ENCODE assay signal across 8 cellular contexts in genomic region chr17:44220211-44221071, GRCh38.
A peak's percentile ranks its signal among the peaks of the same experiment; 100 is the strongest.
DNase-seq lines count a peak whose midpoint lies in the region; TF ChIP-seq lines count a peak whose summit lies in the region.

No MANE protein-coding gene starts in this region.

- DNase-seq in GM10266 (ENCODE audit: extremely low spot score) (peak; percentile 78), T-helper 2 cell (peak in 3 of 5 experiments; percentile 51 to 73 (median 58)), brain microvascular endothelial cell (no peak), COLO829 (ENCODE audit: low spot score) (no peak), NCI-H774 (lab: John Stamatoyannopoulos, UW) (no peak)

- TF ChIP-seq CTCF in GM10266 (IDR thresholded peaks at IDR 0.05; ENCODE audit: control insufficient read depth, insufficient read depth, low read depth, missing control alignments) (peak; percentile 17), brain microvascular endothelial cell (IDR thresholded peaks at IDR 0.05; ENCODE audit: low read depth, low read length, missing control alignments) (no peak)

- peak overlapping the region; percentile 98 for H3K9ac ChIP-seq in HUES6 (ENCODE audit: low read length)

- H3K27me3 ChIP-seq in HUES6 (ENCODE audit: control insufficient read depth, insufficient read depth, low read length) (no peaks in the 10 kb centered on the region), brain microvascular endothelial cell (replicated peaks) (no peaks in the 10 kb centered on the region)

- peak overlapping the region; percentile 98 for H3K27ac ChIP-seq in HUES6 (ENCODE audit: low read depth, low read length)
- H3K27ac ChIP-seq in brain microvascular endothelial cell: peak overlapping the region; percentile 74
- H3K27ac ChIP-seq in skin epidermis: peak overlapping the region; percentile 96 to 100 (median 99)

- H3K4me1 ChIP-seq in HUES6 (ENCODE audit: control insufficient read depth, insufficient read depth, low read length): peaks cover 18% of the 10 kb centered on the region

- H3K9me3 ChIP-seq in HUES6 (ENCODE audit: control insufficient read depth, insufficient read depth, low read depth, low read length) (no peaks in the 10 kb centered on the region), iPS-18c (ENCODE audit: control insufficient read depth, insufficient read depth, low read length) (no peaks in the 10 kb centered on the region)

- H3K36me3 ChIP-seq in HUES6 (ENCODE audit: control insufficient read depth, insufficient read depth, low read length): peaks cover 18% of the 10 kb centered on the region
- H3K36me3 ChIP-seq in brain microvascular endothelial cell (replicated peaks): peaks cover 18% of the 10 kb centered on the region

- peak overlapping the region; percentile 78 for H3K4me3 ChIP-seq in HUES6 (ENCODE audit: low read depth, low read length)
- peak overlapping the region; percentile 82 for H3K4me3 ChIP-seq in brain microvascular endothelial cell (ENCODE audit: low read depth, low read length)
- H3K4me3 ChIP-seq in iPS-18c (ENCODE audit: insufficient read depth, low read depth, low read length): peak overlapping the region; percentile 86
- peak overlapping the region; percentile 76 to 94 (median 87) for H3K4me3 ChIP-seq in skin epidermis

- in situ Hi-C loops in brain microvascular endothelial cell (cut with HindIII; ENCODE audit: low pct_ligation_motif_present, low sequenced_read_pairs): no loop called here

Comparison
In these comparisons a context has a peak if more than half of its experiments do, and no peak if none do; other contexts are left out.
1. DNase-seq: peak in GM10266 (single experiment) and T-helper 2 cell (3 of 5); none in brain microvascular endothelial cell (single experiment), COLO829 (single experiment) and NCI-H774 (single experiment).
2. Peak in every context shown above with its lines, with median percentiles within 50 percentile points of each other: H3K27ac ChIP-seq and H3K4me3 ChIP-seq.